Comparison of ENCODE assay signal across 21 cellular contexts in the genomic region with DNA sequence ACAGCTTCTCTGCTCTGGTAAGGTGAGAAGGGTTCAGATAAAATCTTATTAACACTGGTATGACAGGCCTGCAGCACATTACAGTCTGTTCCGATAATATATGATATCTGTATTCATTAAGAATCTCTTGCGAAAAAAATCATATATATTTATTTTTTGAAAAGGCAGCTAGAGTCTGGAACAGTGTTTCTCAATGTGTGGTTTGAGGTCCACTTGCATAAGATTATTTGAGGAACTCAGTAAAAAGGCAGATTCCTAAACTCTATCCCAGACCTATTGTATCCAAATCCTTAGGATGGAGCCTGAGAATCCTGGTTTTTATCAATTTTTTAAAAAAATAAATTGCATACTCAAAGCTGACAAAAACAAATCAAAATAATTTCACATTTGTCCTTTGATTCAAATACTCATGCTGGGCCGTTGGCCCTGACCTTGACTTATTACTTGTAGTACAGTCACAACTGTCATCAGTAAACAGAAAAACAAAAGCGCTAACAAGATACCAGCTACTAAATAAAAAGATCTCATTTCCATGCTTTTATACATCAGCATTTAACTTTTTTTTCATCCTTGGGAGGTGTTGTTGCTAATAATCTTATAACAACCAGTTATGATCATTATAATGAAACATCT.
"Had no signal": no experiment of that assay in that cellular context is flagged by ENCODE, and none has a peak within 500 bp of the region (broad histone marks: within the 10 kb centered on the region; RNA-seq: fewer than 3 reads in every experiment).

No MANE protein-coding gene starts in this region.

- H3K27me3 ChIP-seq: cardiac muscle cell, esophagus muscularis mucosa, gastroesophageal sphincter, heart left ventricle, left lung, tibial nerve, uterus had no signal

- H3K4me3 ChIP-seq: cardiac muscle cell, esophagus muscularis mucosa, gastroesophageal sphincter, heart left ventricle, left lung, tibial nerve, uterus had no signal

- H3K4me1 Mint-ChIP-seq: nephron had no signal

- H3K36me3 ChIP-seq: cardiac muscle cell, esophagus muscularis mucosa, gastroesophageal sphincter, heart left ventricle, left lung, tibial nerve, uterus, WERI-Rb-1 had no signal

- H3K4me1 ChIP-seq: esophagus muscularis mucosa, gastroesophageal sphincter, tibial nerve, uterus had no signal

- H3K9me3 ChIP-seq: esophagus muscularis mucosa, gastroesophageal sphincter, heart left ventricle, tibial nerve, uterus had no signal

- ATAC-seq: activated naive CD4-positive, alpha-beta T cell treated with anti-CD3 and anti-CD28 coated beads, Interleukin-2, amount 50 U/mL, for 72 hours; gastroesophageal sphincter; heart left ventricle; left lung had no signal

- H3K27ac ChIP-seq: cardiac muscle cell, esophagus muscularis mucosa, gastroesophageal sphincter, heart left ventricle, left lung, tibial nerve, uterus, WERI-Rb-1 had no signal

- H3K27ac Mint-ChIP-seq: activated naive CD4-positive, alpha-beta T cell treated with anti-CD3 and anti-CD28 coated beads, Interleukin-2, amount 50 U/mL, for 72 hours; nephron had no signal

- H3K9me3 Mint-ChIP-seq: activated naive CD4-positive, alpha-beta T cell treated with anti-CD3 and anti-CD28 coated beads, Interleukin-2, amount 50 U/mL, for 72 hours; nephron had no signal

- H3K4me3 Mint-ChIP-seq: nephron had no signal

- H3K36me3 Mint-ChIP-seq: activated naive CD4-positive, alpha-beta T cell treated with anti-CD3 and anti-CD28 coated beads, Interleukin-2, amount 50 U/mL, for 72 hours had no signal

- DNase-seq: activated CD4-positive, alpha-beta T cell treated with anti-CD3 and anti-CD28 coated beads for 1 hour; activated CD4-positive, alpha-beta T cell treated with anti-CD3 and anti-CD28 coated beads, Interleukin-2, amount 50 U/mL, for 4 hours; activated gamma-delta T cell; amygdala; dermis blood vessel endothelial cell; effector memory CD4-positive, alpha-beta T cell; heart left ventricle; left lung; mammary epithelial cell; midbrain; stimulated activated CD4-positive, alpha-beta T cell treated with anti-CD3 and anti-CD28 coated beads, Interleukin-2, amount 100 ng/mL, for 24 hours; stimulated activated naive CD4-positive, alpha-beta T cell treated with Interleukin-2 at 50 U/mL for 16 hours; substantia nigra; uterus; WERI-Rb-1 had no signal
